Comparison of ENCODE assay signal across 13 cellular contexts in genomic region chr9:131722260-131722659, GRCh38. TPM values are rescaled to one million over a fixed set of nuclear protein-coding genes. Genes with fewer than 3 reads are reported as not detected.
DNase-seq lines count a peak whose midpoint lies in the region; ATAC-seq and TF ChIP-seq lines count a peak whose summit lies in the region.
"Had no signal": no experiment of that assay in that cellular context is flagged by ENCODE, and none has a peak within 500 bp of the region (broad histone marks: within the 10 kb centered on the region; RNA-seq: fewer than 3 reads in every experiment).

No MANE protein-coding gene starts in this region.

- H3K27me3 Mint-ChIP-seq in endodermal cell (ENCODE audit: insufficient read depth): no peaks in the 10 kb centered on the region

- H3K4me1 ChIP-seq in A673 (ENCODE audit: insufficient read depth, low read length, poor library complexity, severe bottlenecking) (peaks cover 4% of the 10 kb centered on the region), endodermal cell (ENCODE audit: control insufficient read depth, insufficient read depth, low read length) (no peaks in the 10 kb centered on the region), esophagus squamous epithelium (peaks cover 3 to 47% (median 17%) of the 10 kb centered on the region in 3 donors)

- no peak overlapping the region for H3K4me3 ChIP-seq in A673 (ENCODE audit: low read depth, low read length, poor library complexity, severe bottlenecking)
- no peak overlapping the region for H3K4me3 ChIP-seq in endodermal cell (ENCODE audit: low read length)
- no peak overlapping the region for H3K4me3 ChIP-seq in esophagus squamous epithelium
- H3K4me3 ChIP-seq: SK-N-MC, skin epidermis, upper lobe of left lung had no signal

- intact Hi-C loops in A673 (cut with micrococcal nuclease; ENCODE audit: unreplicated experiment) (no loop called here), esophagus squamous epithelium (cut with DNase I) (no loop called here)

- CTCF ChIA-PET in A673 (lab: Charles Lee): no interaction called here

- no TSS peak for BruUV-seq in A673 (replicated peaks; lab: Mats Ljungman, UMichigan)

- TF ChIP-seq CTCF in A673 (conservative IDR thresholded peaks at IDR 0.05; ENCODE audit: low read depth, low read length) (0 out of 2 replicates have a peak, but pooled peaks have one; percentile 4), endodermal cell (conservative IDR thresholded peaks at IDR 0.05) (peak; percentile 45), esophagus squamous epithelium (IDR thresholded peaks at IDR 0.05) (no peak)

- POLR2A ChIA-PET in A673 (lab: Charles Lee; ENCODE audit: low non-redundant PET): no interaction called here

- no peaks in the 10 kb centered on the region for H3K4me1 Mint-ChIP-seq in endodermal cell

- 90 to 95% methylated on average over 6 to 8 of the region's 8 CpGs for WGBS in endodermal cell (ENCODE audit: insufficient coverage in 1 of 2, insufficient read length in 1 of 2), 2 experiments
- WGBS in esophagus squamous epithelium, 2 donors: 69 to 72% methylated on average over 5 to 6 of the region's 8 CpGs

- no peaks in the 10 kb centered on the region for H3K27me3 ChIP-seq in A673 (replicated peaks; ENCODE audit: insufficient read depth, low read depth, low read length, poor library complexity)
- no peaks in the 10 kb centered on the region for H3K27me3 ChIP-seq in endodermal cell (ENCODE audit: control insufficient read depth, insufficient read depth, low read length, poor library complexity, severe bottlenecking)
- H3K27me3 ChIP-seq in esophagus squamous epithelium: no peaks in the 10 kb centered on the region
- H3K27me3 ChIP-seq: upper lobe of left lung had no signal

- DNase-seq in A673 (ENCODE audit: low spot score) (no peak), G401 (ENCODE audit: low spot score) (peak; percentile 90), NCI-H446 treated with DMSO at 0.1 percent for 48 hours (lab: John Stamatoyannopoulos, UW) (peak; percentile 93), endodermal cell (no peak), esophagus squamous epithelium (lab: John Stamatoyannopoulos, UW) (no peak)
- DNase-seq: activated CD4-positive, alpha-beta T cell treated with anti-CD3 and anti-CD28 coated beads for 1 hour; activated effector memory CD4-positive, alpha-beta T cell treated with anti-CD3 and anti-CD28 coated beads, Interleukin-2, amount 50 U/mL, for 16 hours; upper lobe of left lung had no signal

- H3K9me3 Mint-ChIP-seq in endodermal cell: peaks cover 4% of the 10 kb centered on the region

- peaks cover 35% of the 10 kb centered on the region for H3K36me3 Mint-ChIP-seq in endodermal cell (ENCODE audit: low read depth)

- no peak for TF ChIP-seq POLR2A in esophagus squamous epithelium (IDR thresholded peaks at IDR 0.05)

- ATAC-seq in HG03135 (IDR thresholded peaks at IDR 0.05; ENCODE audit: unreplicated experiment): no peak
- no peak for ATAC-seq in HG03095 (IDR thresholded peaks at IDR 0.05; ENCODE audit: unreplicated experiment)
- ATAC-seq in HG02588 (IDR thresholded peaks at IDR 0.05; ENCODE audit: unreplicated experiment): no peak

- H3K36me3 ChIP-seq in A673 (ENCODE audit: insufficient read depth, low read length, poor library complexity, severe bottlenecking): no peaks in the 10 kb centered on the region
- peaks cover 7% of the 10 kb centered on the region for H3K36me3 ChIP-seq in endodermal cell (ENCODE audit: control insufficient read depth, insufficient read depth, low read length)
- H3K36me3 ChIP-seq in esophagus squamous epithelium: peaks cover 0 to 8% (median 0%) of the 10 kb centered on the region in 3 donors

- no peak overlapping the region for H3K9ac ChIP-seq in endodermal cell (ENCODE audit: extremely low read depth, low read length, poor library complexity, severe bottlenecking)

- no peak overlapping the region for H3K27ac Mint-ChIP-seq in endodermal cell

- H3K9me3 ChIP-seq in A673 (ENCODE audit: low read depth, low read length, poor library complexity, severe bottlenecking) (no peaks in the 10 kb centered on the region), endodermal cell (ENCODE audit: control insufficient read depth, low read length) (no peaks in the 10 kb centered on the region), esophagus squamous epithelium (no peaks in the 10 kb centered on the region)
- H3K9me3 ChIP-seq: upper lobe of left lung had no signal

- in situ Hi-C loops in G401 (cut with HindIII; ENCODE audit: low sequenced_read_pairs): no loop called here

- H3K4me3 Mint-ChIP-seq in endodermal cell: no peak overlapping the region

- H3K27ac ChIP-seq in A673 (ENCODE audit: low read depth, low read length, poor library complexity, severe bottlenecking) (no peak overlapping the region), endodermal cell (ENCODE audit: low read depth, low read length) (no peak overlapping the region), esophagus squamous epithelium (no peak overlapping the region)
- H3K27ac ChIP-seq: SK-N-MC, skin epidermis had no signal

RNA-seq across cellular contexts. Expression of gene RAPGEF1, which starts 17.6 kb away (rescaled TPM):
- total RNA-seq in A673 (2021) (56.4 and 61.5 TPM in 2 replicates), endodermal cell (10 to 100 TPM; 63.4 to 85.5 TPM), esophagus squamous epithelium (10 to 100 TPM; 12.2 to 40.4 (median 19.0) TPM)
- total RNA-seq in G401 (2014; rRNA removed; shearing (Covaris generic)): 31.0 and 40.8 TPM in 2 replicates
- polyA plus RNA-seq in endodermal cell (2013, experiment 1 of 2): 38.1 TPM
- polyA plus RNA-seq in endodermal cell (2013, experiment 2 of 2): 34.1 TPM

Comparison
In these comparisons a context has a peak if more than half of its experiments do, and no peak if none do; other contexts are left out.
1. DNase-seq: peak in G401 (single experiment) and NCI-H446 treated with DMSO at 0.1 percent for 48 hours (single experiment); none in A673 (single experiment), endodermal cell (single experiment) and esophagus squamous epithelium (single experiment).
2. CTCF ChIP-seq: peak in A673 (single experiment) and endodermal cell (single experiment); none in esophagus squamous epithelium (0 of 6).